ENCODE assay signal across 8 cellular contexts in the genomic region with DNA sequence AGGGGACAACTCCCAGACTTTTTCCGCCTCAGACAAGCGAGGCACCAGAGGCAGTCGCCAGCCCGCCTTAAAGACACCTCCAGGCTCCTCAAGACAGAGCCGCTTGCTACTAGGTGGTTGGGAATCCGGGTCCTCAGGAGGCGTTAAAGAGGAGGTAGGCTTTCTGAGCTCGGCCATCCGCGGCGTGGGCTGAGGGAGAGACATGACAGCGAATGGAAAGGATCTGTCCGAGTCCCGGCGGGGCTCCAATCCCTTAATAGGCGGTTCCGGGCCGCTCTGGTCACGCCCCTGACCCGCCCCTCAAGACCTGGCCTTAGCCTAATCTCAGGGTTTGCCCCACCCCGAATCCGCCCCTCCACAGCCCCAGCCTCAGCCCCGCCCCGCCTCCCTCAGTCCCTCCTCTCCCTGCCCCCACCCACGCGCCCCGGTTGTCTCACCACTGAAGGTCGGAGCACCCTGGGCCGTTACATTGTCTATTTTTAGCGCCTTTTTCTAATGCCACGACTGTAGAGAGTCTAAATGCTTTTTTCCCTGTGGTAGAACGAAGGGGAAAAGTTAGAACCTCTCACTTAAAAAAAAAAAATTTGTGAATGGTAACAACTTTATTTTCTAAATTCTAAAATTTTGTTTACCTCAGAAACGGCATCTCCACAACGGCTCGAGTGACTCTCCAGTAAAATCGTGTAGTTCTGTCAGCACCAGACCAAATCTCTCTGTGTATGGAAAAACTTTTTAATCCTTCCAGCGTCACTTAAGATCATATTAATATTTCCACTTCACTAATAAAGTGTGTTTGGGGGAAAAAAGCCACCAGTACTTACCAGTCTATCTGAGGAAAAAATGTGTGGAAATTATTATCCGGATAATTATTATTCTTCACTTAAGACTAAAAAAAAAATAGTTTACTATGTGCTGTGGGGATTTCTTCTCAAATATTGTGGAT. TPM values are rescaled to one million over a fixed set of nuclear protein-coding genes. Genes with fewer than 3 reads are reported as not detected.
DNase-seq lines count a peak whose midpoint lies in the region; ATAC-seq and FAIRE-seq lines count a peak whose summit lies in the region.

RAD51AP2 (minus strand) TSS at position 229 of the 943 bp plus-strand sequence; CDS start at position 204, 25 bp downstream.

- peaks cover 0 to 6% of the 10 kb centered on the region in 2 donors for H3K27me3 ChIP-seq in small intestine (ENCODE audit: control insufficient read depth in 2 of 2, insufficient read depth in 2 of 2, low read length in 2 of 2)

- ATAC-seq in GM19023 (IDR thresholded peaks at IDR 0.05; ENCODE audit: unreplicated experiment) (peak; percentile 94), HG03060 (IDR thresholded peaks at IDR 0.05; ENCODE audit: low read depth, unreplicated experiment) (peak; percentile 71)

- peaks cover 0 to 3% of the 10 kb centered on the region in 2 donors for H3K4me1 ChIP-seq in small intestine (ENCODE audit: control insufficient read depth in 2 of 2, insufficient read depth in 1 of 2, low read depth in 1 of 2, low read length in 1 of 2)

- H3K4me3 ChIP-seq in small intestine (ENCODE audit: low read depth in 1 of 2, low read length in 2 of 2): peak within 1 kb of the TSS in 1 of 2 donors; percentile 23

- H3K27ac ChIP-seq in small intestine (ENCODE audit: low read depth in 1 of 2, low read length in 1 of 2): no peak within 1 kb of the TSS

- no peaks in the 10 kb centered on the region for H3K36me3 ChIP-seq in small intestine (ENCODE audit: control insufficient read depth in 2 of 2, insufficient read depth in 2 of 2, low read length in 2 of 2)

- no peak for FAIRE-seq in small intestine (lab: Jason Lieb, UNC)

- WGBS in small intestine, 3 donors: 4 to 7% (median 5%) methylated on average over 37 to 38 of the region's 38 CpGs

- DNase-seq in COLO668 (lab: John Stamatoyannopoulos, UW; ENCODE audit: unreplicated experiment): peak; percentile 10
- peak; percentile 55 to 88 for DNase-seq in NCI-H526 (lab: John Stamatoyannopoulos, UW)
- peak; percentile 58 for DNase-seq in brain pericyte (ENCODE audit: low read depth, low spot score)
- DNase-seq in iPS-NIHi7 (ENCODE audit: extremely low spot score): peak; percentile 92
- DNase-seq in small intestine: peak; percentile 19
- no peak for DNase-seq in GDM1 (lab: John Stamatoyannopoulos, UW)

- H3K9me3 ChIP-seq in small intestine (ENCODE audit: control insufficient read depth, low read depth): no peaks in the 10 kb centered on the region

RNA-seq across cellular contexts. Expression of gene RAD51AP2, which starts in this region (rescaled TPM):
- polyA plus RNA-seq in small intestine: not detected

Comparison
In these comparisons a context has a peak if more than half of its experiments do, and no peak if none do; other contexts are left out.
1. Peak in DNase-seq in small intestine; RNA of the gene not detected or under 1 TPM.